ENCODE assay signal across 20 cellular contexts in the genomic region with DNA sequence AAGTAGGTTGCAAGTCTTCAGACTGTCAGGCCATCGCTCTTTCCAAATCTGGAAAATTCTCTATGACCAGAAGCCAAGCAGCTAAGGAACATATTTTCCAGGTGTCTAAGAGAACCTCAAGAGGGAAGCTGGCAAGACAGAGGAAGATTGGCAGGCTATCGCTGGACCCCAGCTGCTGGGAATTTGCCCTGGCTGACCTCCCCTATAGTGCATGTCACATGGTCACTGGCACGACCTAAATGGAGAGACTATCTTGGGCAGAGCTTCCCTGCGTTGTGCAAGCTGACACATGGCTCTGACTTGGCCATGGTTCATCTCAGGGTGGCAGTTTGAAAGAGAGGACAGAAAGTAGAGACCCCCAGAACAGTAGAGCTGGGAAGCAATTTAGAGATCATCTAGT.
DNase-seq lines count a peak whose midpoint lies in the region; ATAC-seq, FAIRE-seq and TF ChIP-seq lines count a peak whose summit lies in the region.
"Had no signal": no experiment of that assay in that cellular context is flagged by ENCODE, and none has a peak within 500 bp of the region (broad histone marks: within the 10 kb centered on the region; RNA-seq: fewer than 3 reads in every experiment).

No MANE protein-coding gene starts in this region.

- no peak overlapping the region for H3K9ac ChIP-seq in kidney (ENCODE audit: low read length in 2 of 2)

- WGBS in heart left ventricle, 4 donors: 39 to 53% (median 42%) methylated on average over 4 of the region's 4 CpGs
- WGBS in right cardiac atrium: 40% methylated on average over 4 of the region's 4 CpGs

- no peaks in the 10 kb centered on the region for H3K27me3 ChIP-seq in heart left ventricle
- no peaks in the 10 kb centered on the region for H3K27me3 ChIP-seq in right cardiac atrium (ENCODE audit: control insufficient read depth, insufficient read depth)
- H3K27me3 ChIP-seq in left ventricle myocardium inferior (ENCODE audit: low read depth): no peaks in the 10 kb centered on the region

- DNase-seq in heart left ventricle: peak in 1 of 5 donors; percentile 40
- no peak for DNase-seq in right cardiac atrium
- DNase-seq in left ventricle myocardium inferior: peak; percentile 15
- DNase-seq in osteocyte (ENCODE audit: extremely low spot score, unreplicated experiment): no peak
- no peak for DNase-seq in kidney
- DNase-seq: C1 segment of cervical spinal cord; Calu3; CD4-positive, alpha-beta T cell; DMS 273 treated with DMSO at 0.1 percent for 48 hours; DMS79 treated with DMSO at 0.1 percent for 48 hours had no signal

- H3K9me3 ChIP-seq in heart left ventricle: peaks cover 0 to 8% (median 0%) of the 10 kb centered on the region in 12 donors
- H3K9me3 ChIP-seq in right cardiac atrium (ENCODE audit: control insufficient read depth, low read length): no peaks in the 10 kb centered on the region
- peaks cover 12% of the 10 kb centered on the region for H3K9me3 ChIP-seq in left ventricle myocardium inferior (replicated peaks)
- H3K9me3 ChIP-seq in kidney (ENCODE audit: control insufficient read depth in 1 of 2, low read length in 2 of 2): no peaks in the 10 kb centered on the region
- H3K9me3 ChIP-seq: HAP-1 had no signal

- TF ChIP-seq POLR2A in heart left ventricle (IDR thresholded peaks at IDR 0.05): no peak

- H3K4me1 Mint-ChIP-seq in osteocyte (ENCODE audit: unreplicated experiment): peaks cover 43% of the 10 kb centered on the region

- H3K36me3 Mint-ChIP-seq in osteocyte (ENCODE audit: unreplicated experiment): no peaks in the 10 kb centered on the region

- H3K4me3 Mint-ChIP-seq in osteocyte (ENCODE audit: unreplicated experiment): no peak overlapping the region
- H3K4me3 Mint-ChIP-seq: B cell; CD4-positive, alpha-beta T cell had no signal

- intact Hi-C loops in heart left ventricle (cut with DNase I) (no loop called here), right cardiac atrium (cut with DNase I) (no loop called here), left ventricle myocardium inferior (cut with micrococcal nuclease) (no loop called here), kidney (cut with DNase I) (no loop called here)

- H3K4me3 ChIP-seq in heart left ventricle (no peak overlapping the region), right cardiac atrium (ENCODE audit: low read length) (no peak overlapping the region), left ventricle myocardium inferior (no peak overlapping the region), kidney (ENCODE audit: low read length in 2 of 2) (no peak overlapping the region)
- H3K4me3 ChIP-seq: HAP-1 had no signal

- peaks cover 0 to 16% (median 6%) of the 10 kb centered on the region in 12 donors for H3K4me1 ChIP-seq in heart left ventricle
- H3K4me1 ChIP-seq in right cardiac atrium (ENCODE audit: control insufficient read depth, insufficient read depth, low read length): peaks cover 6% of the 10 kb centered on the region
- H3K4me1 ChIP-seq in left ventricle myocardium inferior: peaks cover 22% of the 10 kb centered on the region
- no peaks in the 10 kb centered on the region for H3K4me1 ChIP-seq in kidney (ENCODE audit: control insufficient read depth in 1 of 2, insufficient read depth in 1 of 2, low read depth in 1 of 2, low read length in 2 of 2)
- H3K4me1 ChIP-seq: HAP-1 had no signal

- no peak overlapping the region for H3K27ac ChIP-seq in heart left ventricle
- no peak overlapping the region for H3K27ac ChIP-seq in right cardiac atrium (ENCODE audit: low read length)
- no peak overlapping the region for H3K27ac ChIP-seq in left ventricle myocardium inferior (replicated peaks)
- H3K27ac ChIP-seq in kidney (ENCODE audit: low read depth in 2 of 2, low read length in 2 of 2): no peak overlapping the region

- H3K36me3 ChIP-seq in heart left ventricle (no peaks in the 10 kb centered on the region), left ventricle myocardium inferior (no peaks in the 10 kb centered on the region), kidney (ENCODE audit: control insufficient read depth in 1 of 2, insufficient read depth in 2 of 2, low read length in 2 of 2) (no peaks in the 10 kb centered on the region)
- H3K36me3 ChIP-seq: HAP-1 had no signal

- no peak for TF ChIP-seq CTCF in heart left ventricle (IDR thresholded peaks at IDR 0.05)
- TF ChIP-seq CTCF in left ventricle myocardium inferior (IDR thresholded peaks at IDR 0.05; ENCODE audit: borderline replicate concordance): no peak
- TF ChIP-seq CTCF in osteocyte (IDR thresholded peaks at IDR 0.05): no peak
- no peak for TF ChIP-seq CTCF in kidney (IDR thresholded peaks at IDR 0.05; ENCODE audit: borderline replicate concordance, extremely low read depth, insufficient read depth)

- H3K27ac Mint-ChIP-seq in osteocyte (ENCODE audit: unreplicated experiment): peak overlapping the region; percentile 81
- H3K27ac Mint-ChIP-seq: B cell; CD4-positive, alpha-beta T cell had no signal

- FAIRE-seq in kidney (lab: Jason Lieb, UNC): no peak
- FAIRE-seq: A204.1, G401.6, GM12891, H1, HepG2, HTR-8/SVneo had no signal

- peaks cover 39% of the 10 kb centered on the region for H3K27me3 Mint-ChIP-seq in osteocyte (ENCODE audit: unreplicated experiment)

- H3K9me3 Mint-ChIP-seq in osteocyte (ENCODE audit: unreplicated experiment): peaks cover 4% of the 10 kb centered on the region

- ATAC-seq in heart left ventricle (peak in 3 of 4 donors; percentile 43 to 73 (median 56)), right cardiac atrium (no peak), GM19351 (IDR thresholded peaks at IDR 0.05; ENCODE audit: unreplicated experiment) (no peak), GM18870 (IDR thresholded peaks at IDR 0.05; ENCODE audit: unreplicated experiment) (no peak)
- ATAC-seq: HepG2 had no signal

Comparison
In these comparisons a context has a peak if more than half of its experiments do, and no peak if none do; other contexts are left out.
1. ATAC-seq: peak in heart left ventricle (3 of 4); none in right cardiac atrium (0 of 2), GM19351 (single experiment) and GM18870 (single experiment).